Comparison of ENCODE assay signal across 11 cellular contexts in the genomic region with DNA sequence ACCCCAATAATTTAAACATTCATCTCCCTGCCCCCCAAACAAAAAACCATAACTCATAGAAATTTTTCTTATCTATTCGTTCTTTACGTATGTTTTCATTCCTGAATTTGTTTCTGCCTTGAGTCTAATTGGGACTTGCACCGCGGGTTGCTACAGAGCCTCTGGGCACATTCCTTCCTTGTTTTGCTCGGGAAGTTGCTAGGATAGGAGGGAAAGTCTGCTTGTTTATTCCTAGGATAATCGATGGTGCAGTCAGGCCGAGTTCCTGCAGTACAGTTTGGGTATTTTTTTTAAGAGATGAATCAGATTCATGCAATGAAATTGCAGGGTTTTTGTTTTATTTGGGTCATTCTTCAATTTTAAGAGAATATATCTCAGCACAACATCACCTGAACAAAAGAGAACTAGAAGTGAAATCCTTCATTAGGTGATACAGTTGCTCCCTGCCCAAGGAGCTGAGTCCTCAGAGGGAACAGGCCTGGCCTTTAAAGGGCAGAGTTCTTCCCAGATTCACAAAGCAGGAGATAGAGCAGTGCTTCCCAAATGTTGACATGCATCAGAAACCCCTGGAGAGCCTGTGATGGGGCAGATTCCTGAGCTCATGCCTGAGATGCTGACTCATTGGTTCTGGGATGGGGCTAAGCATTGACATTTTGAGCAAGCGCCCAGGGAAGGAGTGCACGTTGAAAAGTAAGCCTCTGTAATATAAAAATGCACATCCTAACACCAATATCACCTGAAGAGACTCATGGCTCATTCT.
A peak's percentile ranks its signal among the peaks of the same experiment; 100 is the strongest.
DNase-seq lines count a peak whose midpoint lies in the region; ATAC-seq and TF ChIP-seq lines count a peak whose summit lies in the region.
"Had no signal": no experiment of that assay in that cellular context is flagged by ENCODE, and none has a peak within 500 bp of the region (broad histone marks: within the 10 kb centered on the region; RNA-seq: fewer than 3 reads in every experiment).

No MANE protein-coding gene starts in this region.

- H3K4me3 Mint-ChIP-seq in H9 (peak overlapping the region; percentile 22 to 50; a peak in 4 of 5 replicates), brain (peak overlapping the region in 2 of 5 experiments; percentile 16 to 17)

- H2BK12ac ChIP-seq in H9 (ENCODE audit: insufficient read length, low read depth, low read length) = no peak overlapping the region

- no peak overlapping the region for H2AFZ ChIP-seq in H9 (ENCODE audit: low read length)
- H2AFZ ChIP-seq: parathyroid adenoma had no signal

- peak overlapping the region; percentile 35 for H3K4me2 ChIP-seq in H9 (ENCODE audit: insufficient read depth, insufficient read length, low read length)

- 0 out of 2 replicates have a peak, but pooled peaks cover 2% of the 10 kb centered on the region for H3K27me3 ChIP-seq in H9 (ENCODE audit: insufficient read depth, low read length)
- no peaks in the 10 kb centered on the region for H3K27me3 ChIP-seq in iPS DF 6.9 (ENCODE audit: control insufficient read depth, insufficient read depth, low read length)
- H3K27me3 ChIP-seq: upper lobe of left lung had no signal

- H2BK120ac ChIP-seq in H9 (ENCODE audit: low read depth, low read length, poor library complexity, severe bottlenecking) = peak overlapping the region; percentile 90

- no peaks in the 10 kb centered on the region for H3K79me1 ChIP-seq in H9 (ENCODE audit: insufficient read depth, low read depth, low read length, poor library complexity, severe bottlenecking)

- H3K27ac ChIP-seq in H9 (ENCODE audit: insufficient read length, low read depth, low read length) = peak overlapping the region; percentile 65
- H3K27ac ChIP-seq in iPS DF 6.9 (ENCODE audit: low read length) = no peak overlapping the region
- H3K27ac ChIP-seq: parathyroid adenoma, upper lobe of left lung had no signal

- peak overlapping the region; percentile 65; the same call in 1 of the 2 replicates for H3K14ac ChIP-seq in H9 (ENCODE audit: insufficient read depth, low read length)

- no peak overlapping the region for H4K91ac ChIP-seq in H9 (ENCODE audit: insufficient read length, low read depth, low read length)

- no peak overlapping the region for H2AK5ac ChIP-seq in H9 (ENCODE audit: insufficient read length, low read length)

- H3K23me2 ChIP-seq in H9 (ENCODE audit: insufficient read length, low read depth, low read length, poor library complexity, severe bottlenecking) = no peaks in the 10 kb centered on the region

- H3K4me1 Mint-ChIP-seq in H9 (peaks cover 53 to 59% of the 10 kb centered on the region in 2 experiments), brain (peaks cover 37% of the 10 kb centered on the region)

- H3K4ac ChIP-seq in H9 (ENCODE audit: low read depth, low read length) = no peak overlapping the region; the same call in 1 of the 2 replicates

- H3K56ac ChIP-seq in H9 (ENCODE audit: insufficient read length, low read depth, low read length) = no peak overlapping the region

- no peak overlapping the region for H4K8ac ChIP-seq in H9 (replicated peaks; ENCODE audit: insufficient read length, low read depth, low read length)

- WGBS in H9 (ENCODE audit: extremely low coverage, insufficient read length, low lambda C conversion rate) = no CpG with 5 or more reads among the region's 9 CpGs
- WGBS in iPS DF 6.9 (ENCODE audit: insufficient coverage, insufficient read length) = no CpG with 5 or more reads among the region's 9 CpGs

- ATAC-seq in GM18519 (IDR thresholded peaks at IDR 0.05; ENCODE audit: low FRiP score, unreplicated experiment) (no peak), HG02870 (IDR thresholded peaks at IDR 0.05; ENCODE audit: unreplicated experiment) (no peak)

- H4K20me1 ChIP-seq in H9 (ENCODE audit: control insufficient read depth, insufficient read depth, insufficient read length) = no peaks in the 10 kb centered on the region

- peaks cover 1% of the 10 kb centered on the region for H3K27me3 Mint-ChIP-seq in H9 (ENCODE audit: low read depth)
- H3K27me3 Mint-ChIP-seq in brain = peaks cover 4% of the 10 kb centered on the region

- H3K9me3 Mint-ChIP-seq in H9 (peaks cover 20 to 61% of the 10 kb centered on the region in 2 experiments), brain (peaks cover 0 to 20% (median 5%) of the 10 kb centered on the region in 5 experiments)

- peak overlapping the region; percentile 88 for H3T11ph ChIP-seq in H9 (ENCODE audit: low read length)

- H3K9me3 ChIP-seq in H9 (ENCODE audit: control insufficient read depth, low read depth, low read length) = peaks cover 22% of the 10 kb centered on the region
- H3K9me3 ChIP-seq in iPS DF 6.9 (ENCODE audit: control insufficient read depth, insufficient read depth, low read length) = no peaks in the 10 kb centered on the region
- H3K9me3 ChIP-seq: upper lobe of left lung had no signal

- H3K27ac Mint-ChIP-seq in H9 (peak overlapping the region; percentile 87 to 96 (median 94)), brain (peak overlapping the region in 3 of 5 experiments; percentile 21 to 80 (median 65))

- no peaks in the 10 kb centered on the region for H3K79me2 ChIP-seq in H9 (ENCODE audit: insufficient read depth, low read length)
- H3K79me2 ChIP-seq: parathyroid adenoma had no signal

- no peak overlapping the region for H2BK20ac ChIP-seq in H9 (ENCODE audit: low read depth, low read length, poor library complexity, severe bottlenecking)

- H2BK15ac ChIP-seq in H9 (ENCODE audit: low read depth, low read length) = no peak overlapping the region

- H2BK5ac ChIP-seq in H9 (ENCODE audit: insufficient read length, low read length) = no peak overlapping the region

- H3K36me3 Mint-ChIP-seq in H9 (ENCODE audit: insufficient read depth in 1 of 3, low read depth in 3 of 3) (peaks cover 9 to 14% (median 13%) of the 10 kb centered on the region in 3 experiments; a peak in 6 of 7 replicates), brain (no peaks in the 10 kb centered on the region)

- peak overlapping the region; percentile 82 for H3K18ac ChIP-seq in H9 (ENCODE audit: insufficient read length, low read depth, low read length)

- no peak overlapping the region for H3K23ac ChIP-seq in H9 (ENCODE audit: insufficient read length, low read depth, low read length)

- DNase-seq in H9 = peak; percentile 69
- peak; percentile 41 for DNase-seq in iPS DF 6.9 (ENCODE audit: low read depth, low spot score)
- DNase-seq in stromal cell of bone marrow (ENCODE audit: low read depth) = peak; percentile 62
- DNase-seq in DMS53 treated with DMSO at 0.1 percent for 48 hours (lab: John Stamatoyannopoulos, UW; ENCODE audit: unreplicated experiment) = no peak
- DNase-seq in hippocampal formation (lab: John Stamatoyannopoulos, UW) = no peak
- DNase-seq: DND-41, upper lobe of left lung had no signal

- H4K5ac ChIP-seq in H9 (ENCODE audit: insufficient read length, low read depth, low read length) = no peak overlapping the region

- no peaks in the 10 kb centered on the region for H3K36me3 ChIP-seq in iPS DF 6.9 (ENCODE audit: control insufficient read depth, insufficient read depth, low read length)
- H3K36me3 ChIP-seq: upper lobe of left lung had no signal

- H3K9ac ChIP-seq in H9 (ENCODE audit: extremely low read depth, insufficient read length, low read length) = no peak overlapping the region
- H3K9ac ChIP-seq: parathyroid adenoma had no signal

- no peak overlapping the region for H3K4me3 ChIP-seq in iPS DF 6.9 (ENCODE audit: low read length)
- H3K4me3 ChIP-seq: upper lobe of left lung had no signal

- TF ChIP-seq CTCF in H9 (conservative IDR thresholded peaks at IDR 0.05) (no peak), brain (conservative IDR thresholded peaks at IDR 0.05) (no peak)

- H3K4me1 ChIP-seq in H9 (ENCODE audit: insufficient read depth, low read length) (peaks cover 13% of the 10 kb centered on the region), iPS DF 6.9 (ENCODE audit: control insufficient read depth, insufficient read depth, low read length) (peaks cover 1% of the 10 kb centered on the region; the same call in 1 of the 2 replicates)
- H3K4me1 ChIP-seq: parathyroid adenoma, upper lobe of left lung had no signal

Comparison
In these comparisons a context has a peak if more than half of its experiments do, and no peak if none do; other contexts are left out.
1. DNase-seq: peak in H9 (single experiment), iPS DF 6.9 (single experiment) and stromal cell of bone marrow (single experiment); none in DMS53 treated with DMSO at 0.1 percent for 48 hours (single experiment) and hippocampal formation (0 of 2).